Comparison of ENCODE assay signal across 1 cellular context in the genomic region with DNA sequence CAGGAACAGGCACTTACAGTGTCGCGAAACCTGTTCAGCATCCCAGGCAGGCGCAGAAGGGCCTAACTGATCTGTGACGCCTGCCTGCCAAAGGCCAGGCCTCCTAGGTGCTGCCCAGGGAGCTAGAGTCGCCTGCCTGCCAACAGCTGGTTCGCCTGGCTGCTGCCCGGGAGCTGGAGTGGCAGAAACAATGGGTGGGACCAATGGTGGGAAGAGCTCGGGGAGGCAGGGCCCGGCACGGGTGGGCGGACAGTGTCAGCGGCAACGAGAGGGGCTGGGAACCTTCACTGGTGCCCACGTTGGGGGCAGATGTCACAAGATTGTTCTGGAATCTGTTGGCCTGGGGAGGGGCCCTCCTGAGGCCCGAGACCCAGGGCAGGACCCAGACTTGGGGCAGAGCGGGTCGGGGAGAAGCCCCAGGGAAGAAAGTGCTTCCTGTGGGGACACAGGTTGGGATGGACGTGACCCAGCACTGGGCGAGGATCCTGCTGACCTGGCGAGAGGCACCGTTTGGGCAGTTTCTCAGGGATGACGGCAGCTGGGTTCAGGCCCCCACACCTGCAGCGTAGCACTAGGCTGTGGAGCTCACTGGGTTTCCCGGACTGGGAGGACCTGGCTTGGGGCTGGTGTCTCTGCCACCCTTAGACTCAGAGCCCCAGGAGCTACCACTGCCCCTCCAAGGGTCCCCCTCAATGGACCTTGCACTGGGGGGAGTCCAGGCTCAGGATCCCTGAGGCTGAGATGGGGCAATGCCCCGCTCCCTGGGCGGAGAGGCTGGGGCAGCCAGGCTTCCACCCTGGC.
TF ChIP-seq lines count a peak whose summit lies in the region.

No MANE protein-coding gene starts in this region.

TF ChIP-seq in WTC11, 78 proteins besides CTCF, POLR2A, EP300 and RAD21:
- TF ChIP-seq, protein P1, sequence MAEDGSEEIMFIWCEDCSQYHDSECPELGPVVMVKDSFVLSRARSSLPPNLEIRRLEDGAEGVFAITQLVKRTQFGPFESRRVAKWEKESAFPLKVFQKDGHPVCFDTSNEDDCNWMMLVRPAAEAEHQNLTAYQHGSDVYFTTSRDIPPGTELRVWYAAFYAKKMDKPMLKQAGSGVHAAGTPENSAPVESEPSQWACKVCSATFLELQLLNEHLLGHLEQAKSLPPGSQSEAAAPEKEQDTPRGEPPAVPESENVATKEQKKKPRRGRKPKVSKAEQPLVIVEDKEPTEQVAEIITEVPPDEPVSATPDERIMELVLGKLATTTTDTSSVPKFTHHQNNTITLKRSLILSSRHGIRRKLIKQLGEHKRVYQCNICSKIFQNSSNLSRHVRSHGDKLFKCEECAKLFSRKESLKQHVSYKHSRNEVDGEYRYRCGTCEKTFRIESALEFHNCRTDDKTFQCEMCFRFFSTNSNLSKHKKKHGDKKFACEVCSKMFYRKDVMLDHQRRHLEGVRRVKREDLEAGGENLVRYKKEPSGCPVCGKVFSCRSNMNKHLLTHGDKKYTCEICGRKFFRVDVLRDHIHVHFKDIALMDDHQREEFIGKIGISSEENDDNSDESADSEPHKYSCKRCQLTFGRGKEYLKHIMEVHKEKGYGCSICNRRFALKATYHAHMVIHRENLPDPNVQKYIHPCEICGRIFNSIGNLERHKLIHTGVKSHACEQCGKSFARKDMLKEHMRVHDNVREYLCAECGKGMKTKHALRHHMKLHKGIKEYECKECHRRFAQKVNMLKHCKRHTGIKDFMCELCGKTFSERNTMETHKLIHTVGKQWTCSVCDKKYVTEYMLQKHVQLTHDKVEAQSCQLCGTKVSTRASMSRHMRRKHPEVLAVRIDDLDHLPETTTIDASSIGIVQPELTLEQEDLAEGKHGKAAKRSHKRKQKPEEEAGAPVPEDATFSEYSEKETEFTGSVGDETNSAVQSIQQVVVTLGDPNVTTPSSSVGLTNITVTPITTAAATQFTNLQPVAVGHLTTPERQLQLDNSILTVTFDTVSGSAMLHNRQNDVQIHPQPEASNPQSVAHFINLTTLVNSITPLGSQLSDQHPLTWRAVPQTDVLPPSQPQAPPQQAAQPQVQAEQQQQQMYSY (CRISPR knock-in tag; IDR thresholded peaks at IDR 0.05) = no peak
- no peak for TF ChIP-seq NR2C2 (CRISPR knock-in tag; IDR thresholded peaks at IDR 0.05)
- TF ChIP-seq, protein P2, sequence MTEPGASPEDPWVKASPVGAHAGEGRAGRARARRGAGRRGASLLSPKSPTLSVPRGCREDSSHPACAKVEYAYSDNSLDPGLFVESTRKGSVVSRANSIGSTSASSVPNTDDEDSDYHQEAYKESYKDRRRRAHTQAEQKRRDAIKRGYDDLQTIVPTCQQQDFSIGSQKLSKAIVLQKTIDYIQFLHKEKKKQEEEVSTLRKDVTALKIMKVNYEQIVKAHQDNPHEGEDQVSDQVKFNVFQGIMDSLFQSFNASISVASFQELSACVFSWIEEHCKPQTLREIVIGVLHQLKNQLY (CRISPR knock-in tag; IDR thresholded peaks at IDR 0.05) = no peak
- no peak for TF ChIP-seq MYBL2 (CRISPR knock-in tag; IDR thresholded peaks at IDR 0.05)
- TF ChIP-seq, protein P3, sequence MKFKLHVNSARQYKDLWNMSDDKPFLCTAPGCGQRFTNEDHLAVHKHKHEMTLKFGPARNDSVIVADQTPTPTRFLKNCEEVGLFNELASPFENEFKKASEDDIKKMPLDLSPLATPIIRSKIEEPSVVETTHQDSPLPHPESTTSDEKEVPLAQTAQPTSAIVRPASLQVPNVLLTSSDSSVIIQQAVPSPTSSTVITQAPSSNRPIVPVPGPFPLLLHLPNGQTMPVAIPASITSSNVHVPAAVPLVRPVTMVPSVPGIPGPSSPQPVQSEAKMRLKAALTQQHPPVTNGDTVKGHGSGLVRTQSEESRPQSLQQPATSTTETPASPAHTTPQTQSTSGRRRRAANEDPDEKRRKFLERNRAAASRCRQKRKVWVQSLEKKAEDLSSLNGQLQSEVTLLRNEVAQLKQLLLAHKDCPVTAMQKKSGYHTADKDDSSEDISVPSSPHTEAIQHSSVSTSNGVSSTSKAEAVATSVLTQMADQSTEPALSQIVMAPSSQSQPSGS (CRISPR knock-in tag; IDR thresholded peaks at IDR 0.05; ENCODE audit: borderline replicate concordance, low read depth) = no peak
- TF ChIP-seq SP1 (CRISPR knock-in tag; conservative IDR thresholded peaks at IDR 0.05) = no peak
- TF ChIP-seq KAT7 (CRISPR knock-in tag; IDR thresholded peaks at IDR 0.05; ENCODE audit: borderline replicate concordance) = no peak
- TF ChIP-seq, protein P4, sequence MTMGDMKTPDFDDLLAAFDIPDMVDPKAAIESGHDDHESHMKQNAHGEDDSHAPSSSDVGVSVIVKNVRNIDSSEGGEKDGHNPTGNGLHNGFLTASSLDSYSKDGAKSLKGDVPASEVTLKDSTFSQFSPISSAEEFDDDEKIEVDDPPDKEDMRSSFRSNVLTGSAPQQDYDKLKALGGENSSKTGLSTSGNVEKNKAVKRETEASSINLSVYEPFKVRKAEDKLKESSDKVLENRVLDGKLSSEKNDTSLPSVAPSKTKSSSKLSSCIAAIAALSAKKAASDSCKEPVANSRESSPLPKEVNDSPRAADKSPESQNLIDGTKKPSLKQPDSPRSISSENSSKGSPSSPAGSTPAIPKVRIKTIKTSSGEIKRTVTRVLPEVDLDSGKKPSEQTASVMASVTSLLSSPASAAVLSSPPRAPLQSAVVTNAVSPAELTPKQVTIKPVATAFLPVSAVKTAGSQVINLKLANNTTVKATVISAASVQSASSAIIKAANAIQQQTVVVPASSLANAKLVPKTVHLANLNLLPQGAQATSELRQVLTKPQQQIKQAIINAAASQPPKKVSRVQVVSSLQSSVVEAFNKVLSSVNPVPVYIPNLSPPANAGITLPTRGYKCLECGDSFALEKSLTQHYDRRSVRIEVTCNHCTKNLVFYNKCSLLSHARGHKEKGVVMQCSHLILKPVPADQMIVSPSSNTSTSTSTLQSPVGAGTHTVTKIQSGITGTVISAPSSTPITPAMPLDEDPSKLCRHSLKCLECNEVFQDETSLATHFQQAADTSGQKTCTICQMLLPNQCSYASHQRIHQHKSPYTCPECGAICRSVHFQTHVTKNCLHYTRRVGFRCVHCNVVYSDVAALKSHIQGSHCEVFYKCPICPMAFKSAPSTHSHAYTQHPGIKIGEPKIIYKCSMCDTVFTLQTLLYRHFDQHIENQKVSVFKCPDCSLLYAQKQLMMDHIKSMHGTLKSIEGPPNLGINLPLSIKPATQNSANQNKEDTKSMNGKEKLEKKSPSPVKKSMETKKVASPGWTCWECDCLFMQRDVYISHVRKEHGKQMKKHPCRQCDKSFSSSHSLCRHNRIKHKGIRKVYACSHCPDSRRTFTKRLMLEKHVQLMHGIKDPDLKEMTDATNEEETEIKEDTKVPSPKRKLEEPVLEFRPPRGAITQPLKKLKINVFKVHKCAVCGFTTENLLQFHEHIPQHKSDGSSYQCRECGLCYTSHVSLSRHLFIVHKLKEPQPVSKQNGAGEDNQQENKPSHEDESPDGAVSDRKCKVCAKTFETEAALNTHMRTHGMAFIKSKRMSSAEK (CRISPR knock-in tag; IDR thresholded peaks at IDR 0.05; ENCODE audit: borderline replicate concordance) = no peak
- no peak for TF ChIP-seq IRF2 (CRISPR knock-in tag; IDR thresholded peaks at IDR 0.05; ENCODE audit: borderline replicate concordance, low read depth)
